In genomic region chr2:97952357-97952756, GRCh38 we compare ENCODE assay signal across 23 cellular contexts.
"Had no signal": no experiment of that assay in that cellular context is flagged by ENCODE, and none has a peak within 500 bp of the region (broad histone marks: within the 10 kb centered on the region; RNA-seq: fewer than 3 reads in every experiment).

No MANE protein-coding gene starts in this region.

- H3K4me3 Mint-ChIP-seq: activated CD8-positive, alpha-beta T cell treated with anti-CD3 and anti-CD28 coated beads for 36 hours; central memory CD8-positive, alpha-beta T cell; natural killer cell treated with Interleukin-12 subunit alpha and Interleukin-12 subunit beta and Interleukin-15 and Interleukin-18, amount 100 ng/mL, for 72 hours; T-helper 2 cell treated with Interferon-gamma antibody and Interleukin-4, amounts not matched to agents 5 μg/mL and 100 μg/mL, for 36 hours had no signal

- H3K27me3 ChIP-seq: colonic mucosa, gastrocnemius medialis, heart left ventricle, spleen, thyroid gland, uterus had no signal

- H3K4me1 ChIP-seq: colonic mucosa had no signal

- H3K27me3 Mint-ChIP-seq: activated CD8-positive, alpha-beta T cell treated with anti-CD3 and anti-CD28 coated beads for 36 hours; central memory CD8-positive, alpha-beta T cell; natural killer cell treated with Interleukin-12 subunit alpha and Interleukin-12 subunit beta and Interleukin-15 and Interleukin-18, amount 100 ng/mL, for 72 hours had no signal

- H3K36me3 ChIP-seq: colonic mucosa, gastrocnemius medialis, heart left ventricle, left ventricle myocardium inferior, spleen, thyroid gland, uterus had no signal

- H3K9me3 ChIP-seq: colonic mucosa, gastrocnemius medialis, heart left ventricle, left ventricle myocardium inferior, spleen, thyroid gland, uterus had no signal

- H3K27ac Mint-ChIP-seq: activated CD8-positive, alpha-beta T cell treated with anti-CD3 and anti-CD28 coated beads for 36 hours; T-helper 2 cell treated with Interferon-gamma antibody and Interleukin-4, amounts not matched to agents 5 μg/mL and 100 μg/mL, for 36 hours had no signal

- ATAC-seq: activated CD8-positive, alpha-beta T cell treated with anti-CD3 and anti-CD28 coated beads for 36 hours; esophagus mucosa; gastrocnemius medialis; heart left ventricle; sciatic nerve had no signal

- H3K9me3 Mint-ChIP-seq: central memory CD8-positive, alpha-beta T cell; natural killer cell treated with Interleukin-12 subunit alpha and Interleukin-12 subunit beta and Interleukin-15 and Interleukin-18, amount 100 ng/mL, for 72 hours; T-helper 2 cell treated with Interferon-gamma antibody and Interleukin-4, amounts not matched to agents 5 μg/mL and 100 μg/mL, for 36 hours had no signal

- H3K4me3 ChIP-seq: colonic mucosa, gastrocnemius medialis, heart left ventricle, left ventricle myocardium inferior, spleen, thyroid gland, uterus had no signal

- H3K27ac ChIP-seq: colonic mucosa, gastrocnemius medialis, heart left ventricle, left ventricle myocardium inferior, spleen, thyroid gland, uterus had no signal

- H3K36me3 Mint-ChIP-seq: natural killer cell treated with Interleukin-12 subunit alpha and Interleukin-12 subunit beta and Interleukin-15 and Interleukin-18, amount 100 ng/mL, for 72 hours had no signal

- DNase-seq: activated CD4-positive, alpha-beta T cell treated with anti-CD3 and anti-CD28 coated beads for 48 hours; activated CD4-positive, CD25-positive, alpha-beta regulatory T cell; activated CD8-positive, alpha-beta memory T cell treated with anti-CD3 and anti-CD28 coated beads, Interleukin-2, amount 50 U/mL, for 48 hours; activated CD8-positive, alpha-beta T cell treated with anti-CD3 and anti-CD28 coated beads for 36 hours; activated effector memory CD4-positive, alpha-beta T cell treated with Interleukin-2 at 50 U/mL for 16 hours; activated naive CD4-positive, alpha-beta T cell treated with anti-CD3 and anti-CD28 coated beads, Interleukin-2, amount 50 U/mL, for 16 hours; activated T-cell treated with anti-CD3 and anti-CD28 coated beads, Interleukin-2, amount 50 U/mL, for 48 hours; aorta; colonic mucosa; gastrocnemius medialis; heart left ventricle; left ventricle myocardium inferior; mesendoderm; spleen; stimulated activated CD4-positive, alpha-beta T cell treated with anti-CD3 and anti-CD28 coated beads, Interleukin-4, amount 100 ng/mL, for 4 hours; stimulated activated naive CD4-positive, alpha-beta T cell; thyroid gland; uterus had no signal
